ENCODE assay signal across 8 cellular contexts in genomic region chr19:1877280-1877660, GRCh38. TPM values are rescaled to one million over a fixed set of nuclear protein-coding genes. Genes with fewer than 3 reads are reported as not detected.
DNase-seq lines count a peak whose midpoint lies in the region; ATAC-seq and TF ChIP-seq lines count a peak whose summit lies in the region.
"Not testable (repeated sequence)": the region's sequence is repeated elsewhere in the genome, so short reads cannot be mapped to it uniquely, and the experiment has no call there.

No MANE protein-coding gene starts in this region.

- peak overlapping the region; percentile 92 for H3K4me2 ChIP-seq in neural progenitor cell

- CTCF ChIA-PET in HEK293 (lab: Yijun Ruan, JAX) (interaction anchor here (1.7 kb wide), 1 partner anchor 20 kb away, joined by 6 read pairs; no protein-coding TSS in a partner anchor), WTC11 (lab: Charles Lee) (interaction anchor here (0.8 to 3.0 kb wide), 8 partner anchors 8 to 69 kb away, joined by 3 to 48 read pairs (median 8); partner anchors contain the start of gene ABHD17A)

- not testable (repeated sequence) for H3K9me3 Mint-ChIP-seq in WTC11, neural progenitor cell

- H4K20me1 ChIP-seq in neural progenitor cell (ENCODE audit: low read depth): peaks cover 30% of the 10 kb centered on the region

- not testable (repeated sequence) for H3K36me3 Mint-ChIP-seq in WTC11, neural progenitor cell

- peaks cover 18% of the 10 kb centered on the region for H3F3A ChIP-seq in neural progenitor cell (ENCODE audit: low read depth)

- intact Hi-C loops in esophagus squamous epithelium (cut with DNase I); sigmoid colon (cut with DNase I): not testable (repeated sequence)

- DNase-seq in NCI-H1105 treated with DMSO at 0.1 percent for 48 hours (lab: John Stamatoyannopoulos, UW) (peak; percentile 21), islet precursor cell (peak; percentile 57)
- not testable (repeated sequence) for DNase-seq in WTC11 (ENCODE audit: low spot score); esophagus squamous epithelium (lab: John Stamatoyannopoulos, UW); neural progenitor cell (ENCODE audit: low spot score); sigmoid colon; suprapubic skin (ENCODE audit: low spot score in 2 of 2)

- TF ChIP-seq EP300 in sigmoid colon (IDR thresholded peaks at IDR 0.05); suprapubic skin (IDR thresholded peaks at IDR 0.05): not testable (repeated sequence)

- no CpG with 5 or more reads among the region's 47 CpGs for WGBS in esophagus squamous epithelium, 2 donors
- 69 to 75% methylated on average over 40 to 41 of the region's 47 CpGs for WGBS in sigmoid colon, 2 donors
- 51% methylated on average over 24 of the region's 47 CpGs for WGBS in suprapubic skin

- H3K4me3 ChIP-seq in HEK293 (ENCODE audit: low read depth, low read length): not testable (repeated sequence)
- H3K4me3 ChIP-seq in esophagus squamous epithelium (peak overlapping the region in 3 of 4 donors; percentile 96 to 99 (median 96)), neural progenitor cell (peak overlapping the region; percentile 71), sigmoid colon (peak overlapping the region in 3 of 4 donors; percentile 84 to 96 (median 93)), suprapubic skin (peak overlapping the region; percentile 99)

- POLR2A ChIA-PET in HEK293 (lab: Yijun Ruan, JAX): interaction anchor here (2.4 kb wide), 1 partner anchor 29 kb away, joined by 11 read pairs; the partner anchor contains the start of genes ADAT3 and SCAMP4
- POLR2A ChIA-PET in WTC11 (lab: Charles Lee): not testable (repeated sequence)

- H3K4me3 Mint-ChIP-seq in WTC11: peak overlapping the region; percentile 47; the same call in 1 of the 2 replicates
- H3K4me3 Mint-ChIP-seq in neural progenitor cell: not testable (repeated sequence)

- not testable (repeated sequence) for ATAC-seq in WTC11

- not testable (repeated sequence) for H3K9ac ChIP-seq in neural progenitor cell

- H3K27me3 ChIP-seq in esophagus squamous epithelium, neural progenitor cell, sigmoid colon, suprapubic skin: not testable (repeated sequence)

- H3K4me1 ChIP-seq in HEK293 (ENCODE audit: control insufficient read depth, insufficient read depth, low read length): peaks cover 10% of the 10 kb centered on the region
- H3K4me1 ChIP-seq in esophagus squamous epithelium: peaks cover 49 to 72% (median 57%) of the 10 kb centered on the region in 3 donors
- H3K4me1 ChIP-seq in neural progenitor cell: peaks cover 26% of the 10 kb centered on the region
- peaks cover 0 to 58% (median 56%) of the 10 kb centered on the region in 4 donors for H3K4me1 ChIP-seq in sigmoid colon
- peaks cover 66% of the 10 kb centered on the region for H3K4me1 ChIP-seq in suprapubic skin

- H3K36me3 ChIP-seq in HEK293 (ENCODE audit: control insufficient read depth in 2 of 2, insufficient read depth in 1 of 2, low read length in 2 of 2) (peaks cover 0 to 26% of the 10 kb centered on the region in 2 experiments; a peak in 1 of 3 replicates), esophagus squamous epithelium (peaks cover 0 to 34% (median 6%) of the 10 kb centered on the region in 3 donors), sigmoid colon (peaks cover 0 to 12% (median 0%) of the 10 kb centered on the region in 4 donors), suprapubic skin (peaks cover 14% of the 10 kb centered on the region)
- H3K36me3 ChIP-seq in neural progenitor cell: not testable (repeated sequence)

- not testable (repeated sequence) for H3K27ac Mint-ChIP-seq in WTC11, neural progenitor cell

- not testable (repeated sequence) for H2AFZ ChIP-seq in neural progenitor cell (replicated peaks)

- H3K79me2 ChIP-seq in neural progenitor cell (ENCODE audit: low read depth): peaks cover 42% of the 10 kb centered on the region

- not testable (repeated sequence) for H3K9me3 ChIP-seq in HEK293 (ENCODE audit: control insufficient read depth, insufficient read depth, low read depth, low read length); esophagus squamous epithelium; neural progenitor cell (ENCODE audit: low read depth); sigmoid colon; suprapubic skin

- not testable (repeated sequence) for H3K27me3 Mint-ChIP-seq in WTC11 (ENCODE audit: low read depth); neural progenitor cell (ENCODE audit: insufficient read depth, low read depth)

- H3K27ac ChIP-seq in HEK293 (ENCODE audit: extremely low read depth, low read depth, low read length); esophagus squamous epithelium; neural progenitor cell; suprapubic skin: not testable (repeated sequence)
- peak overlapping the region in 1 of 4 donors; percentile 93 for H3K27ac ChIP-seq in sigmoid colon

- TF ChIP-seq POLR2A in esophagus squamous epithelium (IDR thresholded peaks at IDR 0.05); sigmoid colon (IDR thresholded peaks at IDR 0.05); suprapubic skin (IDR thresholded peaks at IDR 0.05): not testable (repeated sequence)

- not testable (repeated sequence) for TF ChIP-seq CTCF in HEK293 (tag by site-specific recombination; IDR thresholded peaks at IDR 0.05); WTC11 (IDR thresholded peaks at IDR 0.05); esophagus squamous epithelium (IDR thresholded peaks at IDR 0.05); neural progenitor cell (IDR thresholded peaks at IDR 0.05); sigmoid colon (IDR thresholded peaks at IDR 0.05); suprapubic skin (IDR thresholded peaks at IDR 0.05)

- H3K4me1 Mint-ChIP-seq in WTC11 (peaks cover 17% of the 10 kb centered on the region), neural progenitor cell (peaks cover 20% of the 10 kb centered on the region)

RNA-seq across cellular contexts. Expression of gene ABHD17A, which starts 8.0 kb away (rescaled TPM):
- 55.0 to 60.7 TPM (median 57.3 TPM) in 3 replicates for total RNA-seq in WTC11 (2021)
- 10 to 100 TPM; 78.4 to 91.7 (median 82.9) TPM for total RNA-seq in esophagus squamous epithelium
- total RNA-seq in neural progenitor cell (ENCODE audit: low replicate concordance): 20.2 and 87.0 TPM in 2 replicates
- total RNA-seq in sigmoid colon: 10 to 100 TPM; 86.6 to 97.1 (median 92.7) TPM
- 10 to 100 TPM; 60.7 to 76.3 (median 69.4) TPM for polyA plus RNA-seq in sigmoid colon
- total RNA-seq in suprapubic skin: 100 to 1,000 TPM in 3 of 4 donors, 10 to 100 TPM in 1; 82.3 to 120 (median 110) TPM

RNA-seq across cellular contexts. Expression of gene KLF16, which starts 13.9 kb away (rescaled TPM):
- total RNA-seq in WTC11 (2021) (54.4 to 64.0 TPM (median 55.4 TPM) in 3 replicates), esophagus squamous epithelium (10 to 100 TPM in 1 of 4 donors, 1 to 10 TPM in 3; 8.3 to 13.5 (median 9.1) TPM), neural progenitor cell (ENCODE audit: low replicate concordance) (1.0 and 4.8 TPM in 2 replicates), sigmoid colon (10 to 100 TPM in 1 of 4 donors, 1 to 10 TPM in 3; 2.1 to 10.3 (median 4.4) TPM), suprapubic skin (10 to 100 TPM; 12.1 to 30.8 (median 20.9) TPM)
- polyA plus RNA-seq in sigmoid colon: 10 to 100 TPM in 2 of 3 donors, 1 to 10 TPM in 1; 8.4 to 20.5 (median 12.5) TPM

RNA-seq across cellular contexts. Expression of gene ADAT3, which starts 27.9 kb away (rescaled TPM):
- total RNA-seq in WTC11 (2021): 15.0 to 20.3 TPM (median 15.9 TPM) in 3 replicates
- 10 to 100 TPM in 2 of 4 donors, 1 to 10 TPM in 2; 4.7 to 20.4 (median 11.1) TPM for total RNA-seq in esophagus squamous epithelium
- 2.4 and 6.5 TPM in 2 replicates for total RNA-seq in neural progenitor cell (ENCODE audit: low replicate concordance)
- 1 to 10 TPM in 2 of 4 donors, under 1 TPM in 2; 0.33 to 6.2 (median 1.5) TPM for total RNA-seq in sigmoid colon
- polyA plus RNA-seq in sigmoid colon: 10 to 100 TPM in 2 of 3 donors, 1 to 10 TPM in 1; 6.6 to 17.4 (median 13.2) TPM
- total RNA-seq in suprapubic skin: 10 to 100 TPM; 13.4 to 26.7 (median 22.3) TPM

RNA-seq across cellular contexts. Expression of gene SCAMP4, which starts 27.9 kb away (rescaled TPM):
- total RNA-seq in WTC11 (2021): 81.3 to 86.1 TPM (median 86.1 TPM) in 3 replicates
- total RNA-seq in esophagus squamous epithelium: 100 to 1,000 TPM in 1 of 4 donors, 10 to 100 TPM in 3; 49.8 to 144 (median 83.9) TPM
- total RNA-seq in neural progenitor cell (ENCODE audit: low replicate concordance): 11.5 and 67.6 TPM in 2 replicates
- 10 to 100 TPM; 25.8 to 47.0 (median 31.0) TPM for total RNA-seq in sigmoid colon
- 10 to 100 TPM; 14.4 to 55.4 (median 16.6) TPM for polyA plus RNA-seq in sigmoid colon
- total RNA-seq in suprapubic skin: 100 to 1,000 TPM in 2 of 4 donors, 10 to 100 TPM in 2; 68.1 to 119 (median 103) TPM

RNA-seq across cellular contexts. Expression of gene REXO1, which starts 29.0 kb away (rescaled TPM):
- 48.9 to 61.1 TPM (median 50.1 TPM) in 3 replicates for total RNA-seq in WTC11 (2021)
- total RNA-seq in esophagus squamous epithelium: 10 to 100 TPM in 3 of 4 donors, 1 to 10 TPM in 1; 7.5 to 16.4 (median 15.4) TPM
- total RNA-seq in neural progenitor cell (ENCODE audit: low replicate concordance): 12.8 and 38.7 TPM in 2 replicates
- 10 to 100 TPM in 2 of 4 donors, 1 to 10 TPM in 2; 8.6 to 61.8 (median 13.1) TPM for total RNA-seq in sigmoid colon
- polyA plus RNA-seq in sigmoid colon: 10 to 100 TPM in 2 of 3 donors, 1 to 10 TPM in 1; 9.0 to 34.6 (median 11.1) TPM
- 10 to 100 TPM; 31.8 to 63.1 (median 38.3) TPM for total RNA-seq in suprapubic skin
